32 cellular contexts compared by ENCODE assay signal in genomic region chr7:34077168-34077567, GRCh38.
"Had no signal": no experiment of that assay in that cellular context is flagged by ENCODE, and none has a peak within 500 bp of the region (broad histone marks: within the 10 kb centered on the region; RNA-seq: fewer than 3 reads in every experiment).

No MANE protein-coding gene starts in this region.

- H3K4me3 Mint-ChIP-seq: activated B cell treated with CpG ODN at 0.5 μM for 24 hours; activated CD8-positive, alpha-beta T cell treated with anti-CD3 and anti-CD28 coated beads for 36 hours; activated naive CD4-positive, alpha-beta T cell treated with anti-CD3 and anti-CD28 coated beads for 36 hours; activated naive CD4-positive, alpha-beta T cell treated with anti-CD3 and anti-CD28 coated beads, Interleukin-2, amount 50 U/mL, for 24 hours; activated naive CD8-positive, alpha-beta T cell treated with anti-CD3 and anti-CD28 coated beads for 36 hours; activated naive CD8-positive, alpha-beta T cell treated with anti-CD3 and anti-CD28 coated beads, Interleukin-2, amount 50 U/mL, for 24 hours; activated T-helper 1 cell treated with anti-CD3 and anti-CD28 coated beads, Interleukin-12 subunit alpha, Interleukin-12 subunit beta, Interleukin-2, Interleukin-4 antibody, amounts not matched to agents 30 ng/mL and 10 ng/mL and 1 ng/mL, durations not matched to agents 14 hours and 24 hours and 36 hours; T-helper 17 cell; T-helper 2 cell treated with Interferon-gamma antibody and Interleukin-4, amounts not matched to agents 5 μg/mL and 100 μg/mL, for 36 hours had no signal

- H3K27ac Mint-ChIP-seq: activated B cell treated with CpG ODN at 0.5 μM for 24 hours; activated CD8-positive, alpha-beta T cell treated with anti-CD3 and anti-CD28 coated beads for 36 hours; activated naive CD4-positive, alpha-beta T cell treated with anti-CD3 and anti-CD28 coated beads for 36 hours; activated naive CD4-positive, alpha-beta T cell treated with anti-CD3 and anti-CD28 coated beads, Interleukin-2, amount 50 U/mL, for 24 hours; activated naive CD8-positive, alpha-beta T cell treated with anti-CD3 and anti-CD28 coated beads for 36 hours; activated naive CD8-positive, alpha-beta T cell treated with anti-CD3 and anti-CD28 coated beads, Interleukin-2, amount 50 U/mL, for 24 hours; activated T-helper 1 cell treated with anti-CD3 and anti-CD28 coated beads, Interleukin-12 subunit alpha, Interleukin-12 subunit beta, Interleukin-2, Interleukin-4 antibody, amounts not matched to agents 30 ng/mL and 10 ng/mL and 1 ng/mL, durations not matched to agents 14 hours and 24 hours and 36 hours; activated T-helper 2 cell treated with anti-CD3 and anti-CD28 coated beads, Interferon-gamma antibody, Interleukin-2, Interleukin-4, amounts not matched to agents 10 μg/mL and 5 μg/mL and 100 μg/mL, durations not matched to agents 14 hours and 24 hours and 36 hours; T-helper 17 cell; T-helper 2 cell treated with Interferon-gamma antibody and Interleukin-4, amounts not matched to agents 5 μg/mL and 100 μg/mL, for 36 hours had no signal

- H3K9me3 ChIP-seq: adrenal gland, body of pancreas, colonic mucosa, esophagus squamous epithelium had no signal

- ATAC-seq: activated CD4-positive, CD25-positive, alpha-beta regulatory T cell treated with anti-CD3 and anti-CD28 coated beads, Interleukin-2, amount 50 U/mL, for 24 hours; activated CD8-positive, alpha-beta T cell treated with anti-CD3 and anti-CD28 coated beads for 36 hours; activated naive CD8-positive, alpha-beta T cell treated with anti-CD3 and anti-CD28 coated beads, Interleukin-2, amount 50 U/mL, for 24 hours; body of pancreas; T-helper 17 cell had no signal

- H3K9me3 Mint-ChIP-seq: activated B cell treated with CpG ODN at 0.5 μM for 24 hours; activated CD8-positive, alpha-beta T cell treated with anti-CD3 and anti-CD28 coated beads for 36 hours; activated naive CD4-positive, alpha-beta T cell treated with anti-CD3 and anti-CD28 coated beads for 36 hours; activated naive CD4-positive, alpha-beta T cell treated with anti-CD3 and anti-CD28 coated beads, Interleukin-2, amount 50 U/mL, for 24 hours; activated naive CD8-positive, alpha-beta T cell treated with anti-CD3 and anti-CD28 coated beads for 36 hours; activated naive CD8-positive, alpha-beta T cell treated with anti-CD3 and anti-CD28 coated beads, Interleukin-2, amount 50 U/mL, for 24 hours; activated T-helper 1 cell treated with anti-CD3 and anti-CD28 coated beads, Interleukin-12 subunit alpha, Interleukin-12 subunit beta, Interleukin-2, Interleukin-4 antibody, amounts not matched to agents 30 ng/mL and 10 ng/mL and 1 ng/mL, durations not matched to agents 14 hours and 24 hours and 36 hours; activated T-helper 2 cell treated with anti-CD3 and anti-CD28 coated beads, Interferon-gamma antibody, Interleukin-2, Interleukin-4, amounts not matched to agents 10 μg/mL and 5 μg/mL and 100 μg/mL, durations not matched to agents 14 hours and 24 hours and 36 hours; T-helper 2 cell treated with Interferon-gamma antibody and Interleukin-4, amounts not matched to agents 5 μg/mL and 100 μg/mL, for 36 hours had no signal

- H3K27ac ChIP-seq: adrenal gland, body of pancreas, colonic mucosa, epithelial cell of prostate, esophagus squamous epithelium, WERI-Rb-1 had no signal

- H3K27me3 Mint-ChIP-seq: activated B cell treated with CpG ODN at 0.5 μM for 24 hours; activated naive CD8-positive, alpha-beta T cell treated with anti-CD3 and anti-CD28 coated beads for 36 hours had no signal

- H3K36me3 Mint-ChIP-seq: activated naive CD4-positive, alpha-beta T cell treated with anti-CD3 and anti-CD28 coated beads, Interleukin-2, amount 50 U/mL, for 24 hours; activated naive CD8-positive, alpha-beta T cell treated with anti-CD3 and anti-CD28 coated beads for 36 hours had no signal

- H3K27me3 ChIP-seq: adrenal gland, body of pancreas, colonic mucosa, esophagus squamous epithelium had no signal

- H3K4me1 ChIP-seq: adrenal gland, body of pancreas, colonic mucosa, esophagus squamous epithelium had no signal

- H3K4me1 Mint-ChIP-seq: activated B cell treated with CpG ODN at 0.5 μM for 24 hours; activated naive CD4-positive, alpha-beta T cell treated with anti-CD3 and anti-CD28 coated beads, Interleukin-2, amount 50 U/mL, for 24 hours; activated naive CD8-positive, alpha-beta T cell treated with anti-CD3 and anti-CD28 coated beads for 36 hours; activated naive CD8-positive, alpha-beta T cell treated with anti-CD3 and anti-CD28 coated beads, Interleukin-2, amount 50 U/mL, for 24 hours; T-helper 17 cell had no signal

- DNase-seq: activated B cell treated with CpG ODN at 0.5 μM for 24 hours; activated CD4-positive, alpha-beta T cell treated with anti-CD3 and anti-CD28 coated beads for 48 hours; activated CD4-positive, alpha-beta T cell treated with anti-CD3 and anti-CD28 coated beads, Interleukin-2, amount 50 U/mL, for 1 hour; activated CD4-positive, alpha-beta T cell treated with anti-CD3 and anti-CD28 coated beads, Interleukin-2, amount 50 U/mL, for 48 hours; activated CD8-positive, alpha-beta memory T cell treated with anti-CD3 and anti-CD28 coated beads for 24 hours; activated CD8-positive, alpha-beta T cell treated with anti-CD3 and anti-CD28 coated beads for 36 hours; activated effector memory CD4-positive, alpha-beta T cell treated with anti-CD3 and anti-CD28 coated beads, Interleukin-2, amount 50 U/mL, for 16 hours; activated naive CD4-positive, alpha-beta T cell treated with anti-CD3 and anti-CD28 coated beads for 36 hours; activated naive CD8-positive, alpha-beta T cell treated with anti-CD3 and anti-CD28 coated beads for 36 hours; activated naive CD8-positive, alpha-beta T cell treated with anti-CD3 and anti-CD28 coated beads, Interleukin-2, amount 50 U/mL, for 24 hours; activated T-cell treated with anti-CD3 and anti-CD28 coated beads, Interleukin-2, amount 50 U/mL, for 1 hour; activated T-cell treated with anti-CD3 and anti-CD28 coated beads, Interleukin-2, amount 50 U/mL, for 48 hours; adrenal gland; amygdala; aorta; body of pancreas; central memory CD4-positive, alpha-beta T cell; cerebellar nuclear complex; colonic mucosa; effector CD8-positive, alpha-beta T cell; esophagus squamous epithelium; foreskin fibroblast; head of caudate nucleus; T-helper 17 cell; T1000; WERI-Rb-1 had no signal

- H3K4me3 ChIP-seq: adrenal gland, body of pancreas, colonic mucosa, esophagus squamous epithelium had no signal

- H3K36me3 ChIP-seq: adrenal gland, colonic mucosa, esophagus squamous epithelium, WERI-Rb-1 had no signal
